ENCODE assay signal across 11 cellular contexts in genomic region chr4:48634688-48635308, GRCh38.
"Had no signal": no experiment of that assay in that cellular context is flagged by ENCODE, and none has a peak within 500 bp of the region (broad histone marks: within the 10 kb centered on the region; RNA-seq: fewer than 3 reads in every experiment).

No MANE protein-coding gene starts in this region.

- H3K4me1 ChIP-seq: breast epithelium, parathyroid adenoma had no signal

- ATAC-seq: left ventricle myocardium superior had no signal

- H3K27ac ChIP-seq: breast epithelium, esophagus squamous epithelium, parathyroid adenoma, stomach, transverse colon, WERI-Rb-1 had no signal

- H3K36me3 ChIP-seq: breast epithelium, stomach had no signal

- H3K27me3 ChIP-seq: breast epithelium, esophagus squamous epithelium, heart left ventricle, stomach, transverse colon had no signal

- H3K4me3 ChIP-seq: breast epithelium, esophagus squamous epithelium, heart left ventricle, stomach, transverse colon had no signal

- DNase-seq: activated naive CD8-positive, alpha-beta T cell treated with anti-CD3 and anti-CD28 coated beads, Interleukin-2, amount 10 ng/mL, durations not matched to agents 7 days and 5 days; aorta; esophagus squamous epithelium; heart left ventricle; left ventricle myocardium superior; stomach; T1000; transverse colon had no signal

- H3K9me3 ChIP-seq: breast epithelium, esophagus squamous epithelium, stomach, transverse colon had no signal

- H2AFZ ChIP-seq: parathyroid adenoma had no signal
